ENCODE assay signal across 30 cellular contexts in the genomic region with DNA sequence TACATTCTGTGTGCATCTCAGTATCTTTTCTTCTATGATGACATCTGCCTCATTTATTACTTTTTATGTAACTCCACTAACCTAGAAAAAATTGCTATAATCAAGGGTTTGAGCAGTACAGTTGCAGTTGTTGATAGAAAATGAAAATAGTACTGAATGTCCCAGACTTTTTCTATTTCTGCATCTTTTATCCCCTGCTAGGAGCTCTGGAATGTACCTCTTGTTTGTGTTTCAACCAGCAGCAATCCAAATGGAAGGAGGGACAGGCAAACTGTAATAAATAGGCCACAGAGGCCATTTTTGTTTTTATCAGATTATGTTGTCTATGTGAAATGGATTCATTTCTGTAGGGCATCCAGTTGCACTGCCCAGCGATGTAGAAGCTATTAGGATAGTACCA.
"Had no signal": no experiment of that assay in that cellular context is flagged by ENCODE, and none has a peak within 500 bp of the region (broad histone marks: within the 10 kb centered on the region; RNA-seq: fewer than 3 reads in every experiment).

No MANE protein-coding gene starts in this region.

- DNase-seq: activated B cell treated with CpG ODN at 0.5 μM for 24 hours; activated CD4-positive, alpha-beta T cell treated with anti-CD3 and anti-CD28 coated beads for 48 hours; activated CD4-positive, alpha-beta T cell treated with anti-CD3 and anti-CD28 coated beads, Interleukin-2, amount 50 U/mL, for 1 hour; activated CD4-positive, alpha-beta T cell treated with anti-CD3 and anti-CD28 coated beads, Interleukin-2, amount 50 U/mL, for 48 hours; activated CD8-positive, alpha-beta memory T cell treated with anti-CD3 and anti-CD28 coated beads for 24 hours; activated CD8-positive, alpha-beta T cell treated with anti-CD3 and anti-CD28 coated beads for 36 hours; activated effector memory CD4-positive, alpha-beta T cell treated with anti-CD3 and anti-CD28 coated beads, Interleukin-2, amount 50 U/mL, for 16 hours; activated naive CD4-positive, alpha-beta T cell treated with anti-CD3 and anti-CD28 coated beads for 36 hours; activated naive CD8-positive, alpha-beta T cell treated with anti-CD3 and anti-CD28 coated beads for 36 hours; activated naive CD8-positive, alpha-beta T cell treated with anti-CD3 and anti-CD28 coated beads, Interleukin-2, amount 50 U/mL, for 24 hours; activated T-cell treated with anti-CD3 and anti-CD28 coated beads, Interleukin-2, amount 50 U/mL, for 1 hour; activated T-cell treated with anti-CD3 and anti-CD28 coated beads, Interleukin-2, amount 50 U/mL, for 48 hours; brain microvascular endothelial cell; colonic mucosa; effector CD8-positive, alpha-beta T cell; esophagus squamous epithelium; foreskin melanocyte; heart right ventricle; T1000; WERI-Rb-1 had no signal

- H3K36me3 Mint-ChIP-seq: activated naive CD4-positive, alpha-beta T cell treated with anti-CD3 and anti-CD28 coated beads, Interleukin-2, amount 50 U/mL, for 24 hours; activated naive CD8-positive, alpha-beta T cell treated with anti-CD3 and anti-CD28 coated beads for 36 hours had no signal

- H3K4me1 Mint-ChIP-seq: activated naive CD4-positive, alpha-beta T cell treated with anti-CD3 and anti-CD28 coated beads, Interleukin-2, amount 50 U/mL, for 24 hours; activated naive CD8-positive, alpha-beta T cell treated with anti-CD3 and anti-CD28 coated beads for 36 hours; central memory CD8-positive, alpha-beta T cell had no signal

- H3K27me3 ChIP-seq: ascending aorta, brain microvascular endothelial cell, colonic mucosa, esophagus squamous epithelium, gastroesophageal sphincter, heart right ventricle, hepatocyte had no signal

- H3K9me3 ChIP-seq: ascending aorta, colonic mucosa, esophagus squamous epithelium, gastroesophageal sphincter, heart right ventricle had no signal

- H3K36me3 ChIP-seq: ascending aorta, brain microvascular endothelial cell, colonic mucosa, esophagus squamous epithelium, gastroesophageal sphincter, heart right ventricle, WERI-Rb-1 had no signal

- H3K4me1 ChIP-seq: colonic mucosa, esophagus squamous epithelium, gastroesophageal sphincter, heart right ventricle had no signal

- H3K4me3 ChIP-seq: ascending aorta, colonic mucosa, esophagus squamous epithelium, gastroesophageal sphincter, heart right ventricle, hepatocyte had no signal

- H3K4me3 Mint-ChIP-seq: activated B cell treated with CpG ODN at 0.5 μM for 24 hours; activated CD8-positive, alpha-beta T cell treated with anti-CD3 and anti-CD28 coated beads for 36 hours; activated naive CD4-positive, alpha-beta T cell treated with anti-CD3 and anti-CD28 coated beads for 36 hours; activated naive CD4-positive, alpha-beta T cell treated with anti-CD3 and anti-CD28 coated beads, Interleukin-2, amount 50 U/mL, for 24 hours; activated naive CD8-positive, alpha-beta T cell treated with anti-CD3 and anti-CD28 coated beads for 36 hours; activated naive CD8-positive, alpha-beta T cell treated with anti-CD3 and anti-CD28 coated beads, Interleukin-2, amount 50 U/mL, for 24 hours; activated T-helper 1 cell treated with anti-CD3 and anti-CD28 coated beads, Interleukin-12 subunit alpha, Interleukin-12 subunit beta, Interleukin-2, Interleukin-4 antibody, amounts not matched to agents 30 ng/mL and 10 ng/mL and 1 ng/mL, durations not matched to agents 14 hours and 24 hours and 36 hours; central memory CD8-positive, alpha-beta T cell; T-helper 1 cell treated with Interleukin-12 subunit alpha and Interleukin-12 subunit beta and Interleukin-4 antibody, amounts not matched to agents 30 μg/mL and 1 μg/mL, for 36 hours; T-helper 2 cell treated with Interferon-gamma antibody and Interleukin-4, amounts not matched to agents 5 μg/mL and 100 μg/mL, for 36 hours had no signal

- H3K27ac Mint-ChIP-seq: activated CD8-positive, alpha-beta T cell treated with anti-CD3 and anti-CD28 coated beads for 36 hours; activated naive CD4-positive, alpha-beta T cell treated with anti-CD3 and anti-CD28 coated beads for 36 hours; activated naive CD4-positive, alpha-beta T cell treated with anti-CD3 and anti-CD28 coated beads, Interleukin-2, amount 50 U/mL, for 24 hours; activated naive CD8-positive, alpha-beta T cell treated with anti-CD3 and anti-CD28 coated beads for 36 hours; activated naive CD8-positive, alpha-beta T cell treated with anti-CD3 and anti-CD28 coated beads, Interleukin-2, amount 50 U/mL, for 24 hours; activated T-helper 1 cell treated with anti-CD3 and anti-CD28 coated beads, Interleukin-12 subunit alpha, Interleukin-12 subunit beta, Interleukin-2, Interleukin-4 antibody, amounts not matched to agents 30 ng/mL and 10 ng/mL and 1 ng/mL, durations not matched to agents 14 hours and 24 hours and 36 hours; activated T-helper 2 cell treated with anti-CD3 and anti-CD28 coated beads, Interferon-gamma antibody, Interleukin-2, Interleukin-4, amounts not matched to agents 10 μg/mL and 5 μg/mL and 100 μg/mL, durations not matched to agents 14 hours and 24 hours and 36 hours; T-helper 1 cell treated with Interleukin-12 subunit alpha and Interleukin-12 subunit beta and Interleukin-4 antibody, amounts not matched to agents 30 μg/mL and 1 μg/mL, for 36 hours; T-helper 2 cell treated with Interferon-gamma antibody and Interleukin-4, amounts not matched to agents 5 μg/mL and 100 μg/mL, for 36 hours had no signal

- H3K27me3 Mint-ChIP-seq: activated B cell treated with CpG ODN at 0.5 μM for 24 hours; activated CD8-positive, alpha-beta T cell treated with anti-CD3 and anti-CD28 coated beads for 36 hours; activated naive CD4-positive, alpha-beta T cell treated with anti-CD3 and anti-CD28 coated beads, Interleukin-2, amount 50 U/mL, for 24 hours; activated naive CD8-positive, alpha-beta T cell treated with anti-CD3 and anti-CD28 coated beads for 36 hours; activated naive CD8-positive, alpha-beta T cell treated with anti-CD3 and anti-CD28 coated beads, Interleukin-2, amount 50 U/mL, for 24 hours; central memory CD8-positive, alpha-beta T cell had no signal

- ATAC-seq: activated CD4-positive, CD25-positive, alpha-beta regulatory T cell treated with anti-CD3 and anti-CD28 coated beads, Interleukin-2, amount 50 U/mL, for 24 hours; activated CD8-positive, alpha-beta T cell treated with anti-CD3 and anti-CD28 coated beads for 36 hours; activated naive CD8-positive, alpha-beta T cell treated with anti-CD3 and anti-CD28 coated beads, Interleukin-2, amount 50 U/mL, for 24 hours; gastroesophageal sphincter; heart right ventricle had no signal
